In genomic region chr5:10330511-10331105, GRCh38 we compare ENCODE assay signal across 1 cellular context.
TF ChIP-seq lines count a peak whose summit lies in the region.

No MANE protein-coding gene starts in this region.

TF ChIP-seq in SK-N-SH, 30 proteins besides CTCF, POLR2A, EP300 and RAD21 (continued from another document):
- no peak for TF ChIP-seq ZBTB33 (IDR thresholded peaks at IDR 0.05; ENCODE audit: borderline replicate concordance, low read depth)
- TF ChIP-seq PBX3 (IDR thresholded peaks at IDR 0.05) = no peak
- no peak for TF ChIP-seq MAX (IDR thresholded peaks at IDR 0.05; ENCODE audit: low read depth)
- TF ChIP-seq RCOR1 (IDR thresholded peaks at IDR 0.05; ENCODE audit: low read length) = no peak
- no peak for TF ChIP-seq SIN3A (IDR thresholded peaks at IDR 0.05; ENCODE audit: borderline replicate concordance, low read depth, low read length)
